In genomic region chr5:100706796-100707195, GRCh38 we compare ENCODE assay signal across 9 cellular contexts.
DNase-seq lines count a peak whose midpoint lies in the region; ATAC-seq and TF ChIP-seq lines count a peak whose summit lies in the region.
"Had no signal": no experiment of that assay in that cellular context is flagged by ENCODE, and none has a peak within 500 bp of the region (broad histone marks: within the 10 kb centered on the region; RNA-seq: fewer than 3 reads in every experiment).

No MANE protein-coding gene starts in this region.

- DNase-seq in GM04503 (ENCODE audit: low read depth) (peak; percentile 8), medulla oblongata (ENCODE audit: extremely low spot score) (peak; percentile 41), hippocampal formation (lab: John Stamatoyannopoulos, UW) (no peak), GDM1 (lab: John Stamatoyannopoulos, UW) (no peak), NCI-H1694 (lab: John Stamatoyannopoulos, UW) (no peak)
- DNase-seq: GOT3 had no signal

- ATAC-seq in HG03432 (IDR thresholded peaks at IDR 0.05; ENCODE audit: unreplicated experiment) (peak; percentile 60), GM19328 (IDR thresholded peaks at IDR 0.05; ENCODE audit: unreplicated experiment) (no peak)

- TF ChIP-seq CTCF in VCaP (conservative IDR thresholded peaks at IDR 0.05), result peak; percentile 28; the same call in 1 of the 2 replicates

- no peak overlapping the region for H3K27ac ChIP-seq in VCaP

Comparison
In these comparisons a context has a peak if more than half of its experiments do, and no peak if none do; other contexts are left out.
1. DNase-seq: peak in GM04503 (single experiment) and medulla oblongata (single experiment); none in hippocampal formation (0 of 2), GDM1 (single experiment) and NCI-H1694 (single experiment).